Comparison of ENCODE assay signal across 8 cellular contexts in genomic region chr21:39347537-39347936, GRCh38. TPM values are rescaled to one million over a fixed set of nuclear protein-coding genes. Genes with fewer than 3 reads are reported as not detected.
DNase-seq lines count a peak whose midpoint lies in the region; ATAC-seq, FAIRE-seq and TF ChIP-seq lines count a peak whose summit lies in the region.

No MANE protein-coding gene starts in this region.

- H3K4me1 Mint-ChIP-seq in Caco-2 (ENCODE audit: low read depth, unreplicated experiment), result peaks cover 23% of the 10 kb centered on the region

- H3K27me3 ChIP-seq in Caco-2 (replicated peaks; ENCODE audit: control insufficient read depth, insufficient read depth, low read length) (no peaks in the 10 kb centered on the region), OCI-LY1 (ENCODE audit: insufficient read depth, low read length) (no peaks in the 10 kb centered on the region), H1 (replicated peaks in 1 of 4; ENCODE audit: control insufficient read depth in 3 of 4, extremely low read depth in 1 of 4, insufficient read depth in 3 of 4, low read length in 3 of 4) (no peaks in the 10 kb centered on the region), neuron (ENCODE audit: insufficient read depth, low read length) (no peaks in the 10 kb centered on the region), adrenal gland (no peaks in the 10 kb centered on the region)

- no peak overlapping the region for H4K5ac ChIP-seq in H1 (ENCODE audit: insufficient read length, low read depth, low read length)

- H3K79me2 ChIP-seq in OCI-LY1 (ENCODE audit: insufficient read depth, low read length) (peaks cover 29% of the 10 kb centered on the region), H1 (ENCODE audit: control insufficient read depth in 1 of 2, insufficient read depth in 2 of 2, low read length in 2 of 2) (peaks cover 10 to 35% of the 10 kb centered on the region in 2 experiments)

- H3K4me2 ChIP-seq in OCI-LY1 (ENCODE audit: low read length) (peak overlapping the region; percentile 97), H1 (ENCODE audit: insufficient read depth in 1 of 2, low read depth in 2 of 2, low read length in 2 of 2) (peak overlapping the region; percentile 79 to 96)

- H3K4me1 ChIP-seq in Caco-2 (peaks cover 6% of the 10 kb centered on the region), OCI-LY1 (ENCODE audit: insufficient read depth, low read length, severe bottlenecking) (peaks cover 45% of the 10 kb centered on the region), H1 (replicated peaks in 1 of 4; ENCODE audit: control insufficient read depth in 3 of 4, insufficient read depth in 4 of 4, low read length in 3 of 4) (peaks cover 3 to 15% (median 9%) of the 10 kb centered on the region in 4 experiments; a peak in 6 of 7 replicates), neuron (ENCODE audit: insufficient read depth, low read length) (peaks cover 23% of the 10 kb centered on the region), adrenal gland (replicated peaks in 1 of 2) (peaks cover 14 to 22% of the 10 kb centered on the region in 2 donors)

- no peak overlapping the region for H2BK12ac ChIP-seq in H1 (ENCODE audit: low read depth, low read length)

- H3K27ac ChIP-seq in OCI-LY1 (ENCODE audit: low read depth, low read length, poor library complexity, severe bottlenecking), result peak overlapping the region; percentile 82
- H3K27ac ChIP-seq in H1 (ENCODE audit: low read depth, low read length), result peak overlapping the region; percentile 93
- peak overlapping the region in 1 of 5 donors; percentile 92 for H3K27ac ChIP-seq in adrenal gland

- no peaks in the 10 kb centered on the region; the same call in 1 of the 2 replicates for H3K79me1 ChIP-seq in H1 (ENCODE audit: low read depth, low read length)

- no peak overlapping the region for H2AFZ ChIP-seq in OCI-LY1 (ENCODE audit: low read length)
- no peak overlapping the region for H2AFZ ChIP-seq in H1 (ENCODE audit: low read length)
- no peak overlapping the region for H2AFZ ChIP-seq in neuron (ENCODE audit: low read depth, low read length)

- DNase-seq in Caco-2, result no peak
- DNase-seq in H1 (ENCODE audit: low read depth in 1 of 2, low spot score in 2 of 2), result no peak
- DNase-seq in epidermal melanocyte (ENCODE audit: insufficient read length, low spot score), result no peak
- DNase-seq in HEK293T (ENCODE audit: extremely low spot score), result no peak
- DNase-seq in adrenal gland, result no peak

- no peak overlapping the region for H2BK120ac ChIP-seq in H1 (replicated peaks; ENCODE audit: low read depth, low read length)

- no peak overlapping the region for H2AK5ac ChIP-seq in H1 (ENCODE audit: low read depth, low read length)

- H3K9me3 ChIP-seq in Caco-2 (no peaks in the 10 kb centered on the region), OCI-LY1 (ENCODE audit: low read length) (no peaks in the 10 kb centered on the region), H1 (ENCODE audit: insufficient read depth in 2 of 2, low read depth in 1 of 2, low read length in 1 of 2) (no peaks in the 10 kb centered on the region), neuron (ENCODE audit: low read length) (peaks cover 2% of the 10 kb centered on the region), adrenal gland (replicated peaks in 1 of 3) (no peaks in the 10 kb centered on the region)

- no peaks in the 10 kb centered on the region for H3K9me2 ChIP-seq in OCI-LY1 (ENCODE audit: low read depth, low read length)

- no peak overlapping the region for H4K91ac ChIP-seq in H1 (replicated peaks; ENCODE audit: insufficient read length, low read length)

- TF ChIP-seq RAD21 in H1 (IDR thresholded peaks at IDR 0.05 in 1 of 2, conservative IDR thresholded peaks at IDR 0.05 in 1 of 2; ENCODE audit: low read depth in 2 of 2, low read length in 2 of 2), result no peak

- H3K23me2 ChIP-seq in H1 (ENCODE audit: low read depth, low read length), result peaks cover 3% of the 10 kb centered on the region

- POLR2A ChIA-PET in Caco-2 (lab: Charles Lee) (interaction anchor here (0.9 to 3.2 kb wide), 3 partner anchors 33 to 40 kb away, joined by 5 to 19 read pairs (median 5); partner anchors contain the start of gene BRWD1), H1 (lab: Charles Lee; ENCODE audit: partially characterized antibody) (interaction anchor here (0.8 to 5.2 kb wide), 24 partner anchors 10 to 166 kb away, joined by 3 to 89 read pairs (median 7); partner anchors contain the start of genes BRWD1 and PSMG1), HEK293T (lab: Yijun Ruan, JAX) (interaction anchor here (0.6 to 3.4 kb wide), 11 partner anchors 8 to 50 kb away, joined by 3 to 41 read pairs (median 6); partner anchors contain the start of gene BRWD1)

- H3K27ac Mint-ChIP-seq in Caco-2 (ENCODE audit: unreplicated experiment), result peak overlapping the region; percentile 80

- no peak overlapping the region for H2BK20ac ChIP-seq in H1 (ENCODE audit: low read length)

- peaks cover 72% of the 10 kb centered on the region for H3K36me3 Mint-ChIP-seq in Caco-2 (ENCODE audit: insufficient read depth, unreplicated experiment)

- FAIRE-seq in H1 (lab: Jason Lieb, UNC), result no peak

- H3K36me3 ChIP-seq in Caco-2 (ENCODE audit: control insufficient read depth, insufficient read depth, low read length) (no peaks in the 10 kb centered on the region; the same call in 1 of the 2 replicates), OCI-LY1 (ENCODE audit: insufficient read depth, low read length) (peaks cover 55% of the 10 kb centered on the region), H1 (ENCODE audit: control insufficient read depth in 2 of 4, insufficient read depth in 4 of 4, low read length in 3 of 4) (peaks cover 20 to 50% (median 31%) of the 10 kb centered on the region in 4 experiments), neuron (ENCODE audit: insufficient read depth, low read length) (peaks cover 46% of the 10 kb centered on the region), adrenal gland (replicated peaks in 1 of 2) (peaks cover 0 to 23% of the 10 kb centered on the region in 2 donors)

- no peak for TF ChIP-seq EP300 in H1 (IDR thresholded peaks at IDR 0.05; ENCODE audit: borderline replicate concordance in 1 of 2, low read depth in 2 of 2, low read length in 2 of 2)

- H3K56ac ChIP-seq in H1 (replicated peaks; ENCODE audit: insufficient read length, low read depth, low read length), result peak overlapping the region; percentile 62

- H3K4me3 Mint-ChIP-seq in Caco-2 (ENCODE audit: unreplicated experiment), result peak overlapping the region; percentile 79

- H2BK5ac ChIP-seq in H1 (ENCODE audit: low read depth, low read length), result peak overlapping the region; percentile 22; the same call in 1 of the 2 replicates

- H3K18ac ChIP-seq in H1 (ENCODE audit: extremely low read depth, low read length), result no peak overlapping the region

- no peak overlapping the region for H3K14ac ChIP-seq in H1 (ENCODE audit: insufficient read length)

- H4K8ac ChIP-seq in H1 (ENCODE audit: extremely low read depth, insufficient read depth, low read length), result no peak overlapping the region

- TF ChIP-seq CTCF in Caco-2 (IDR thresholded peaks at IDR 0.05; ENCODE audit: insufficient read depth in 1 of 2, low read depth in 1 of 2, low read length in 1 of 2, severe bottlenecking in 1 of 2, unreplicated experiment in 1 of 2) (no peak), OCI-LY1 (IDR thresholded peaks at IDR 0.05; ENCODE audit: low read length) (no peak), H1 (IDR thresholded peaks at IDR 0.05; ENCODE audit: control extremely low read depth in 1 of 3, insufficient read depth in 1 of 3, low read depth in 1 of 3, low read length in 3 of 3) (no peak), adrenal gland (IDR thresholded peaks at IDR 0.05) (no peak)

- H3K9me3 Mint-ChIP-seq in Caco-2 (ENCODE audit: unreplicated experiment), result no peaks in the 10 kb centered on the region

- TF ChIP-seq POLR2A in H1 (IDR thresholded peaks at IDR 0.05; ENCODE audit: control extremely low read depth in 1 of 2, low read depth in 2 of 2, low read length in 2 of 2) (no peak), adrenal gland (IDR thresholded peaks at IDR 0.05) (no peak)

- no peak overlapping the region for H3K4ac ChIP-seq in H1 (replicated peaks; ENCODE audit: insufficient read length, low read depth, low read length)

- H4K20me1 ChIP-seq in OCI-LY1 (ENCODE audit: insufficient read depth, low read length) (peaks cover 7% of the 10 kb centered on the region; the same call in 1 of the 2 replicates), H1 (replicated peaks in 1 of 2; ENCODE audit: control insufficient read depth in 1 of 2, insufficient read depth in 2 of 2, low read length in 2 of 2) (peaks cover 8 to 12% of the 10 kb centered on the region in 2 experiments)

- H3K23ac ChIP-seq in H1 (ENCODE audit: insufficient read length), result no peak overlapping the region

- no TSS peak for BruUV-seq in Caco-2 (replicated peaks; lab: Mats Ljungman, UMichigan)

- CTCF ChIA-PET in Caco-2 (lab: Charles Lee) (interaction anchor here (1.4 kb wide), 1 partner anchor 40 kb away, joined by 4 read pairs; no protein-coding TSS in a partner anchor), H1 (lab: Charles Lee; ENCODE audit: partially characterized antibody) (interaction anchor here (0.9 to 2.1 kb wide), 3 partner anchors 33 to 94 kb away, joined by 3 to 8 read pairs (median 4); no protein-coding TSS in a partner anchor), HEK293T (lab: Yijun Ruan, JAX) (no interaction called here)

- H3K27me3 Mint-ChIP-seq in Caco-2 (ENCODE audit: insufficient read depth, unreplicated experiment), result no peaks in the 10 kb centered on the region

- H3F3A ChIP-seq in OCI-LY1 (ENCODE audit: insufficient read depth, low read length), result no peaks in the 10 kb centered on the region

- H2BK15ac ChIP-seq in H1 (ENCODE audit: low read length), result no peak overlapping the region

- H3K9ac ChIP-seq in OCI-LY1 (ENCODE audit: low read length) (peak overlapping the region; percentile 97), H1 (replicated peaks in 1 of 4; ENCODE audit: extremely low read depth in 1 of 4, low read depth in 3 of 4, low read length in 3 of 4) (peak overlapping the region; percentile 94 to 100 (median 96))

- 15% methylated on average over 10 of the region's 10 CpGs; no CpG with 5 or more reads in 1 of the 2 experiments for WGBS in H1 (ENCODE audit: extremely low coverage in 1 of 2, insufficient coverage in 1 of 2, insufficient read length in 1 of 2, insufficient replicate concordance in 2 of 2, low coverage in 1 of 2, low lambda C conversion rate in 2 of 2, missing lambda C conversion rate in 1 of 2), 2 experiments
- WGBS in adrenal gland, 4 donors, result 13 to 19% (median 16%) methylated on average over 10 of the region's 10 CpGs

- H3K4me3 ChIP-seq in Caco-2 (ENCODE audit: low read depth, low read length) (peak overlapping the region; percentile 59), OCI-LY1 (ENCODE audit: low read depth, low read length, poor library complexity, severe bottlenecking) (peak overlapping the region; percentile 98), H1 (ENCODE audit: extremely low read depth in 1 of 4, insufficient read depth in 2 of 4, low read depth in 3 of 4, low read length in 4 of 4) (peak overlapping the region; percentile 75 to 100 (median 91)), neuron (ENCODE audit: low read length) (peak overlapping the region; percentile 89), adrenal gland (peak overlapping the region in 2 of 4 donors; percentile 50 to 67)

- intact Hi-C loops in Caco-2 (cut with micrococcal nuclease; ENCODE audit: unreplicated experiment), result no loop called here
- intact Hi-C loops in adrenal gland (cut with DNase I), result no loop called here

- ATAC-seq in GM18520 (IDR thresholded peaks at IDR 0.05; ENCODE audit: unreplicated experiment), result no peak

RNA-seq across cellular contexts. Expression of gene HMGN1, which starts 1.4 kb away (rescaled TPM):
- total RNA-seq in Caco-2 (2022), result 386 and 391 TPM in 2 replicates
- 505 and 530 TPM in 2 replicates for total RNA-seq in H1 (2021; fragmentation: NEBNext Ultra II Directional; extraction: Animal tissue kit (Norgen Biotek cat#: 25700))
- 146 and 279 TPM in 2 replicates for polyA plus RNA-seq in H1 (2011; rRNA removed)
- polyA plus RNA-seq in H1 (2011; cell fraction: cytosol; rRNA removed), result 336 TPM
- 72.7 TPM for polyA plus RNA-seq in H1 (2011; cell fraction: nucleus; rRNA removed)
- polyA plus RNA-seq in H1 (2012, experiment 1 of 2), result 291 to 554 TPM (median 407 TPM) in 4 replicates
- 88.6 TPM for polyA plus RNA-seq in H1 (2012, experiment 2 of 2)
- 433 TPM for polyA plus RNA-seq in H1 (2013, experiment 1 of 2)
- polyA plus RNA-seq in H1 (2013, experiment 2 of 2), result 457 TPM
- polyA minus RNA-seq in H1 (2011; rRNA and poly(A)+ RNA removed), result 41.6 and 46.0 TPM in 2 replicates
- 111 TPM for polyA minus RNA-seq in H1 (2011; cell fraction: cytosol; rRNA and poly(A)+ RNA removed)
- polyA minus RNA-seq in H1 (2011; cell fraction: nucleus; rRNA and poly(A)+ RNA removed), result 83.1 TPM
- 100 to 1,000 TPM in 5 of 8 donors, 10 to 100 TPM in 3; 86.5 to 175 (median 130) TPM for total RNA-seq in adrenal gland
- polyA plus RNA-seq in adrenal gland, result 100 to 1,000 TPM in 1 of 3 donors, 10 to 100 TPM in 2; 95.8 to 242 (median 96.5) TPM

RNA-seq across cellular contexts. Expression of gene BRWD1, which starts 34.1 kb away (rescaled TPM):
- total RNA-seq in Caco-2 (2022) (37.1 and 42.2 TPM in 2 replicates), adrenal gland (10 to 100 TPM; 28.9 to 81.1 (median 40.2) TPM)
- total RNA-seq in H1 (2021; fragmentation: NEBNext Ultra II Directional; extraction: Animal tissue kit (Norgen Biotek cat#: 25700)), result 45.2 and 47.3 TPM in 2 replicates
- polyA plus RNA-seq in H1 (2011; rRNA removed) (7.0 and 9.3 TPM in 2 replicates), adrenal gland (10 to 100 TPM; 11.1 to 32.7 (median 16.2) TPM)
- 12.8 TPM for polyA plus RNA-seq in H1 (2011; cell fraction: cytosol; rRNA removed)
- polyA plus RNA-seq in H1 (2011; cell fraction: nucleus; rRNA removed), result 6.4 TPM
- 7.6 to 14.8 TPM (median 10.5 TPM) in 4 replicates for polyA plus RNA-seq in H1 (2012, experiment 1 of 2)
- 2.0 TPM for polyA plus RNA-seq in H1 (2012, experiment 2 of 2)
- 11.6 TPM for polyA plus RNA-seq in H1 (2013, experiment 1 of 2)
- 10.6 TPM for polyA plus RNA-seq in H1 (2013, experiment 2 of 2)
- 51.2 and 69.2 TPM in 2 replicates for polyA minus RNA-seq in H1 (2011; rRNA and poly(A)+ RNA removed)
- 29.4 TPM for polyA minus RNA-seq in H1 (2011; cell fraction: cytosol; rRNA and poly(A)+ RNA removed)
- polyA minus RNA-seq in H1 (2011; cell fraction: nucleus; rRNA and poly(A)+ RNA removed), result 132 TPM
